ENCODE assay signal across 1 cellular context in genomic region chr2:222290371-222290690, GRCh38.
TF ChIP-seq lines count a peak whose summit lies in the region.

No MANE protein-coding gene starts in this region.

TF ChIP-seq in WTC11, 78 proteins besides CTCF, POLR2A, EP300 and RAD21 (continued from another document):
- TF ChIP-seq, protein P1, sequence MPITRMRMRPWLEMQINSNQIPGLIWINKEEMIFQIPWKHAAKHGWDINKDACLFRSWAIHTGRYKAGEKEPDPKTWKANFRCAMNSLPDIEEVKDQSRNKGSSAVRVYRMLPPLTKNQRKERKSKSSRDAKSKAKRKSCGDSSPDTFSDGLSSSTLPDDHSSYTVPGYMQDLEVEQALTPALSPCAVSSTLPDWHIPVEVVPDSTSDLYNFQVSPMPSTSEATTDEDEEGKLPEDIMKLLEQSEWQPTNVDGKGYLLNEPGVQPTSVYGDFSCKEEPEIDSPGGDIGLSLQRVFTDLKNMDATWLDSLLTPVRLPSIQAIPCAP (CRISPR knock-in tag; IDR thresholded peaks at IDR 0.05) = no peak
- TF ChIP-seq, protein P2, sequence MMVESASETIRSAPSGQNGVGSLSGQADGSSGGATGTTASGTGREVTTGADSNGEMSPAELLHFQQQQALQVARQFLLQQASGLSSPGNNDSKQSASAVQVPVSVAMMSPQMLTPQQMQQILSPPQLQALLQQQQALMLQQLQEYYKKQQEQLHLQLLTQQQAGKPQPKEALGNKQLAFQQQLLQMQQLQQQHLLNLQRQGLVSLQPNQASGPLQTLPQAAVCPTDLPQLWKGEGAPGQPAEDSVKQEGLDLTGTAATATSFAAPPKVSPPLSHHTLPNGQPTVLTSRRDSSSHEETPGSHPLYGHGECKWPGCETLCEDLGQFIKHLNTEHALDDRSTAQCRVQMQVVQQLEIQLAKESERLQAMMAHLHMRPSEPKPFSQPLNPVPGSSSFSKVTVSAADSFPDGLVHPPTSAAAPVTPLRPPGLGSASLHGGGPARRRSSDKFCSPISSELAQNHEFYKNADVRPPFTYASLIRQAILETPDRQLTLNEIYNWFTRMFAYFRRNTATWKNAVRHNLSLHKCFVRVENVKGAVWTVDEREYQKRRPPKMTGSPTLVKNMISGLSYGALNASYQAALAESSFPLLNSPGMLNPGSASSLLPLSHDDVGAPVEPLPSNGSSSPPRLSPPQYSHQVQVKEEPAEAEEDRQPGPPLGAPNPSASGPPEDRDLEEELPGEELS (CRISPR knock-in tag; IDR thresholded peaks at IDR 0.05) = no peak
- no peak for TF ChIP-seq JUN (CRISPR knock-in tag; IDR thresholded peaks at IDR 0.05)
TF ChIP-seq in WTC11: peak in this region for 0.
